ENCODE assay signal across 12 cellular contexts in genomic region chr19:51122112-51122981, GRCh38. TPM values are rescaled to one million over a fixed set of nuclear protein-coding genes. Genes with fewer than 3 reads are reported as not detected.
DNase-seq lines count a peak whose midpoint lies in the region; ATAC-seq and TF ChIP-seq lines count a peak whose summit lies in the region.
"Had no signal": no experiment of that assay in that cellular context is flagged by ENCODE, and none has a peak within 500 bp of the region (broad histone marks: within the 10 kb centered on the region; RNA-seq: fewer than 3 reads in every experiment).

No MANE protein-coding gene starts in this region.

- no peaks in the 10 kb centered on the region for H3K27me3 ChIP-seq in testis

- no peaks in the 10 kb centered on the region for H3K9me3 Mint-ChIP-seq in activated naive CD4-positive, alpha-beta T cell treated with anti-CD3 and anti-CD28 coated beads, Interleukin-2, amount 10 ng/mL, durations not matched to agents 7 days and 5 days
- H3K9me3 Mint-ChIP-seq in activated CD8-positive, alpha-beta T cell treated with anti-CD3 and anti-CD28 coated beads for 36 hours = no peaks in the 10 kb centered on the region
- H3K9me3 Mint-ChIP-seq in immature natural killer cell = no peaks in the 10 kb centered on the region

- peak overlapping the region; percentile 91 for H3K27ac Mint-ChIP-seq in activated naive CD4-positive, alpha-beta T cell treated with anti-CD3 and anti-CD28 coated beads, Interleukin-2, amount 10 ng/mL, durations not matched to agents 7 days and 5 days
- H3K27ac Mint-ChIP-seq in activated CD8-positive, alpha-beta T cell treated with anti-CD3 and anti-CD28 coated beads for 36 hours = peak overlapping the region; percentile 88
- H3K27ac Mint-ChIP-seq in immature natural killer cell = peak overlapping the region; percentile 89 to 98 (median 96)

- 71 to 85% methylated on average over 16 to 22 of the region's 22 CpGs for WGBS in testis, 2 donors

- POLR2A ChIA-PET in activated CD8-positive, alpha-beta T cell treated with anti-CD3 and anti-CD28 coated beads for 36 hours (lab: Charles Lee) = no interaction called here

- CTCF ChIA-PET in activated naive CD4-positive, alpha-beta T cell treated with anti-CD3 and anti-CD28 coated beads, Interleukin-2, amount 10 ng/mL, durations not matched to agents 7 days and 5 days (lab: Charles Lee) = no interaction called here
- CTCF ChIA-PET in activated CD8-positive, alpha-beta T cell treated with anti-CD3 and anti-CD28 coated beads for 36 hours (lab: Charles Lee) = interaction anchor here (1.5 kb wide), 1 partner anchor 26 kb away, joined by 3 read pairs; no protein-coding TSS in a partner anchor

- TF ChIP-seq POLR2A in testis (IDR thresholded peaks at IDR 0.05) = no peak

- no peaks in the 10 kb centered on the region for H3K9me3 ChIP-seq in testis
- H3K9me3 ChIP-seq: prostate gland had no signal

- H3K4me3 ChIP-seq in testis = no peak overlapping the region
- H3K4me3 ChIP-seq: prostate gland had no signal

- H3K36me3 ChIP-seq in testis (ENCODE audit: low read depth, missing control alignments) = no peaks in the 10 kb centered on the region
- H3K36me3 ChIP-seq: prostate gland had no signal

- H3K36me3 Mint-ChIP-seq in activated naive CD4-positive, alpha-beta T cell treated with anti-CD3 and anti-CD28 coated beads, Interleukin-2, amount 10 ng/mL, durations not matched to agents 7 days and 5 days = peaks cover 11% of the 10 kb centered on the region
- peaks cover 2% of the 10 kb centered on the region for H3K36me3 Mint-ChIP-seq in activated CD8-positive, alpha-beta T cell treated with anti-CD3 and anti-CD28 coated beads for 36 hours (ENCODE audit: low read depth)
- H3K36me3 Mint-ChIP-seq in immature natural killer cell = peaks cover 0 to 3% (median 0%) of the 10 kb centered on the region in 3 donors

- no peak for DNase-seq in activated naive CD4-positive, alpha-beta T cell treated with anti-CD3 and anti-CD28 coated beads, Interleukin-2, amount 10 ng/mL, durations not matched to agents 7 days and 5 days
- DNase-seq in activated naive CD4-positive, alpha-beta T cell treated with anti-CD3 and anti-CD28 coated beads, Interleukin-2, amount 50 U/mL, for 16 hours = no peak
- DNase-seq in activated CD8-positive, alpha-beta T cell treated with anti-CD3 and anti-CD28 coated beads for 36 hours = no peak
- DNase-seq in immature natural killer cell (peak in 1 of 3 donors; percentile 48), testis (peak; percentile 70)
- DNase-seq: activated CD4-positive, alpha-beta T cell treated with anti-CD3 and anti-CD28 coated beads for 1 hour; kidney had no signal

- H3K4me1 Mint-ChIP-seq in activated naive CD4-positive, alpha-beta T cell treated with anti-CD3 and anti-CD28 coated beads, Interleukin-2, amount 10 ng/mL, durations not matched to agents 7 days and 5 days = peaks cover 73% of the 10 kb centered on the region
- peaks cover 57% of the 10 kb centered on the region for H3K4me1 Mint-ChIP-seq in activated CD8-positive, alpha-beta T cell treated with anti-CD3 and anti-CD28 coated beads for 36 hours (ENCODE audit: low read depth)
- peaks cover 74 to 81% of the 10 kb centered on the region in 2 donors for H3K4me1 Mint-ChIP-seq in immature natural killer cell

- intact Hi-C loops in activated CD8-positive, alpha-beta T cell treated with anti-CD3 and anti-CD28 coated beads for 36 hours (cut with micrococcal nuclease) = no loop called here
- intact Hi-C loops in testis (cut with DNase I; ENCODE audit: low total_unique reads) = no loop called here

- no peak for TF ChIP-seq CTCF in activated CD8-positive, alpha-beta T cell treated with anti-CD3 and anti-CD28 coated beads for 36 hours (IDR thresholded peaks at IDR 0.05)
- no peak for TF ChIP-seq CTCF in testis (IDR thresholded peaks at IDR 0.05)

- no peaks in the 10 kb centered on the region for H3K27me3 Mint-ChIP-seq in activated naive CD4-positive, alpha-beta T cell treated with anti-CD3 and anti-CD28 coated beads, Interleukin-2, amount 10 ng/mL, durations not matched to agents 7 days and 5 days
- H3K27me3 Mint-ChIP-seq in activated CD8-positive, alpha-beta T cell treated with anti-CD3 and anti-CD28 coated beads for 36 hours = no peaks in the 10 kb centered on the region
- H3K27me3 Mint-ChIP-seq in immature natural killer cell (ENCODE audit: low read depth in 3 of 3) = peaks cover 5 to 9% (median 9%) of the 10 kb centered on the region in 3 donors

- peak overlapping the region; percentile 6 for H3K4me3 Mint-ChIP-seq in activated naive CD4-positive, alpha-beta T cell treated with anti-CD3 and anti-CD28 coated beads, Interleukin-2, amount 10 ng/mL, durations not matched to agents 7 days and 5 days
- H3K4me3 Mint-ChIP-seq in activated CD8-positive, alpha-beta T cell treated with anti-CD3 and anti-CD28 coated beads for 36 hours = no peak overlapping the region
- H3K4me3 Mint-ChIP-seq in immature natural killer cell = peak overlapping the region; percentile 76 to 89 (median 84)

- H3K27ac ChIP-seq in testis = peak overlapping the region; percentile 63 to 84
- H3K27ac ChIP-seq: prostate gland had no signal

- no peak for ATAC-seq in activated CD8-positive, alpha-beta T cell treated with anti-CD3 and anti-CD28 coated beads for 36 hours
- no peak for ATAC-seq in HG03520 (IDR thresholded peaks at IDR 0.05; ENCODE audit: unreplicated experiment)
- ATAC-seq in GM21717 (IDR thresholded peaks at IDR 0.05; ENCODE audit: unreplicated experiment) = no peak
- no peak for ATAC-seq in GM19467 (IDR thresholded peaks at IDR 0.05; ENCODE audit: unreplicated experiment)
- ATAC-seq: Panc1 had no signal

- peaks cover 38% of the 10 kb centered on the region for H3K4me1 ChIP-seq in testis
- H3K4me1 ChIP-seq: prostate gland had no signal

RNA-seq across cellular contexts. Expression of gene SIGLEC9, which starts 2.4 kb away (rescaled TPM):
- under 1 TPM; 0.40 to 0.65 TPM for total RNA-seq in activated CD8-positive, alpha-beta T cell treated with anti-CD3 and anti-CD28 coated beads for 36 hours
- 10 to 100 TPM in 2 of 3 donors, 1 to 10 TPM in 1; 6.2 to 16.8 (median 11.3) TPM for polyA plus RNA-seq in immature natural killer cell
- 1 to 10 TPM; 2.6 to 5.1 TPM for total RNA-seq in testis
- 3.2 TPM for polyA plus RNA-seq in testis (ENCODE audit: insufficient read depth, low read depth, low replicate concordance)

RNA-seq across cellular contexts. Expression of gene CTU1, which starts 14.1 kb away (rescaled TPM):
- 10 to 100 TPM; 10.6 to 11.1 TPM for total RNA-seq in activated CD8-positive, alpha-beta T cell treated with anti-CD3 and anti-CD28 coated beads for 36 hours
- 1 to 10 TPM; 2.0 to 5.6 (median 5.0) TPM for polyA plus RNA-seq in immature natural killer cell
- total RNA-seq in testis = 10 to 100 TPM; 17.6 to 23.5 TPM
- polyA plus RNA-seq in testis (ENCODE audit: insufficient read depth, low read depth, low replicate concordance) = 2.0 TPM

RNA-seq across cellular contexts. Expression of gene SIGLEC7, which starts 19.8 kb away (rescaled TPM):
- not detected for total RNA-seq in activated CD8-positive, alpha-beta T cell treated with anti-CD3 and anti-CD28 coated beads for 36 hours
- 100 to 1,000 TPM; 108 to 213 (median 129) TPM for polyA plus RNA-seq in immature natural killer cell
- 1 to 10 TPM in 1 of 2 donors, under 1 TPM in 1; 0.79 to 1.2 TPM for total RNA-seq in testis
- 2.0 TPM for polyA plus RNA-seq in testis (ENCODE audit: insufficient read depth, low read depth, low replicate concordance)
- total RNA-seq: prostate gland had no signal

RNA-seq across cellular contexts. Expression of gene KLK14, which starts 39.7 kb away (rescaled TPM):
- total RNA-seq in activated CD8-positive, alpha-beta T cell treated with anti-CD3 and anti-CD28 coated beads for 36 hours = under 1 TPM; 0.32 to 0.43 TPM
- polyA plus RNA-seq in immature natural killer cell (not detected), testis (ENCODE audit: insufficient read depth, low read depth, low replicate concordance) (1.4 TPM)
- total RNA-seq in testis = under 1 TPM in 1 of 2 donors, not detected in 1; 0.63 TPM

RNA-seq across cellular contexts. Expression of gene KLK13, which starts 57.5 kb away (rescaled TPM):
- not detected for total RNA-seq in activated CD8-positive, alpha-beta T cell treated with anti-CD3 and anti-CD28 coated beads for 36 hours
- polyA plus RNA-seq in immature natural killer cell (not detected), testis (ENCODE audit: insufficient read depth, low read depth, low replicate concordance) (13.0 TPM)
- total RNA-seq in testis = 1 to 10 TPM; 3.7 to 7.8 TPM
- total RNA-seq: kidney had no signal
